Comparison of ENCODE assay signal across 8 cellular contexts in genomic region chr3:39260957-39261356, GRCh38. TPM values are rescaled to one million over a fixed set of nuclear protein-coding genes. Genes with fewer than 3 reads are reported as not detected.
DNase-seq lines count a peak whose midpoint lies in the region; ATAC-seq, FAIRE-seq and TF ChIP-seq lines count a peak whose summit lies in the region.

No MANE protein-coding gene starts in this region.

- H3K9me3 Mint-ChIP-seq in glutamatergic neuron (ENCODE audit: unreplicated experiment): no peaks in the 10 kb centered on the region

- no peak overlapping the region for H3K9ac ChIP-seq in GM12878 (ENCODE audit: control insufficient read depth, insufficient read depth, low read length)

- H3K4me1 ChIP-seq in GM12878 (ENCODE audit: control insufficient read depth, insufficient read depth, low read length) (peaks cover 16% of the 10 kb centered on the region), hepatocyte (ENCODE audit: insufficient read depth) (no peaks in the 10 kb centered on the region), spleen (peaks cover 0 to 83% (median 45%) of the 10 kb centered on the region in 6 donors)

- no peaks in the 10 kb centered on the region; the same call in 1 of the 2 replicates for H4K20me1 ChIP-seq in GM12878 (ENCODE audit: control insufficient read depth, insufficient read depth)
- H4K20me1 ChIP-seq in hepatocyte (ENCODE audit: insufficient read depth, poor library complexity, severe bottlenecking): no peaks in the 10 kb centered on the region

- peak; percentile 35 for TF ChIP-seq RAD21 in GM12878 (IDR thresholded peaks at IDR 0.05; ENCODE audit: insufficient read depth, low read depth, low read length)

- RAD21 ChIA-PET in GM12878 (lab: Charles Lee; ENCODE audit: unreplicated experiment): interaction anchor here (1.7 kb wide), 1 partner anchor 43 kb away, joined by 4 read pairs; no protein-coding TSS in a partner anchor

- POLR2A ChIA-PET in GM12878 (lab: Charles Lee): no interaction called here

- H3K27me3 ChIP-seq in GM12878 (replicated peaks in 1 of 2; ENCODE audit: control insufficient read depth in 2 of 2, insufficient read depth in 2 of 2, low read length in 1 of 2) (peaks cover 0 to 6% of the 10 kb centered on the region in 2 experiments; a peak in 2 of 4 replicates), hepatocyte (peaks cover 27% of the 10 kb centered on the region), spleen (replicated peaks in 1 of 7) (no peaks in the 10 kb centered on the region)

- H3K4me2 ChIP-seq in GM12878 (ENCODE audit: control insufficient read depth, insufficient read depth) (no peak overlapping the region), hepatocyte (no peak overlapping the region)

- SMC1A ChIA-PET in GM12878 (lab: Charles Lee; ENCODE audit: uncharacterized antibody, unreplicated experiment): interaction anchor here (0.8 to 2.0 kb wide), 2 partner anchors 27 to 45 kb away, joined by 3 to 8 read pairs; no protein-coding TSS in a partner anchor

- no peak for FAIRE-seq in GM12878 (lab: Jason Lieb, UNC)

- in situ Hi-C loops in SK-MEL-5 (cut with HindIII; ENCODE audit: low pct_unique_long_range_greater_than_20kb, low sequenced_read_pairs): no loop called here
- in situ Hi-C loops in GM12878 (cut with MboI): no loop called here

- peak in 2 of 3 experiments; percentile 29 to 38; a peak in 2 of 6 replicates for TF ChIP-seq CTCF in GM12878 (IDR thresholded peaks at IDR 0.05 in 2 of 3, conservative IDR thresholded peaks at IDR 0.05 in 1 of 3; ENCODE audit: control insufficient read depth in 2 of 3, extremely low read depth in 1 of 3, insufficient read depth in 1 of 3, low read depth in 3 of 3, low read length in 3 of 3)
- TF ChIP-seq CTCF in hepatocyte (IDR thresholded peaks at IDR 0.05; ENCODE audit: poor library complexity): peak; percentile 28
- TF ChIP-seq CTCF in spleen (IDR thresholded peaks at IDR 0.05 in 8 of 11, conservative IDR thresholded peaks at IDR 0.05 in 3 of 11): peak in 10 of 11 experiments; percentile 20 to 84 (median 56)
- no peak for TF ChIP-seq CTCF in glutamatergic neuron (IDR thresholded peaks at IDR 0.05; ENCODE audit: partially characterized antibody, unreplicated experiment)

- no peak overlapping the region for H3K4me3 Mint-ChIP-seq in glutamatergic neuron (ENCODE audit: unreplicated experiment)

- no peak for TF ChIP-seq EP300 in GM12878 (IDR thresholded peaks at IDR 0.05; ENCODE audit: borderline replicate concordance in 1 of 2, control insufficient read depth in 1 of 2, low read depth in 2 of 2, low read length in 2 of 2)

- no peak overlapping the region for H3K4me3 ChIP-seq in GM12878
- H3K4me3 ChIP-seq in hepatocyte: no peak overlapping the region
- H3K4me3 ChIP-seq in spleen: no peak overlapping the region

- no peak overlapping the region for H3K27ac ChIP-seq in GM12878 (ENCODE audit: control insufficient read depth, insufficient read depth)
- H3K27ac ChIP-seq in hepatocyte: no peak overlapping the region
- H3K27ac ChIP-seq in spleen: peak overlapping the region in 7 of 8 donors; percentile 21 to 82 (median 40)

- DNase-seq in AG20443 (ENCODE audit: low spot score): peak; percentile 97
- DNase-seq in HK-2 (ENCODE audit: unreplicated experiment): peak; percentile 0
- peak; percentile 73 for DNase-seq in SK-MEL-5 (ENCODE audit: low read depth, low spot score)
- DNase-seq in GM12878 (ENCODE audit: low read depth, low spot score): peak; percentile 27
- peak; percentile 69 for DNase-seq in hepatocyte (ENCODE audit: low spot score)
- peak; percentile 92 for DNase-seq in spleen
- no peak for DNase-seq in glutamatergic neuron

- H3K4me1 Mint-ChIP-seq in glutamatergic neuron (ENCODE audit: low read depth, unreplicated experiment): peaks cover 4% of the 10 kb centered on the region

- intact Hi-C loops in GM12878 (cut with micrococcal nuclease; ENCODE audit: unreplicated experiment): no loop called here
- intact Hi-C loops in spleen (cut with DNase I; ENCODE audit: low total_unique reads): no loop called here

- no peak overlapping the region for H3K27ac Mint-ChIP-seq in glutamatergic neuron (ENCODE audit: unreplicated experiment)

- no TSS peak for BruUV-seq in GM12878 (replicated peaks; lab: Mats Ljungman, UMichigan)

- TF ChIP-seq POLR2A in GM12878 (IDR thresholded peaks at IDR 0.05; ENCODE audit: low read depth, low read length) (no peak), spleen (IDR thresholded peaks at IDR 0.05) (no peak)

- H3K79me2 ChIP-seq in GM12878 (ENCODE audit: control insufficient read depth, insufficient read depth, low read length) (no peaks in the 10 kb centered on the region), hepatocyte (no peaks in the 10 kb centered on the region)

- H3K27me3 Mint-ChIP-seq in glutamatergic neuron (ENCODE audit: unreplicated experiment): peaks cover 2% of the 10 kb centered on the region

- H3K36me3 ChIP-seq in GM12878 (ENCODE audit: control insufficient read depth in 2 of 2, insufficient read depth in 2 of 2, low read length in 1 of 2) (no peaks in the 10 kb centered on the region), hepatocyte (replicated peaks; ENCODE audit: insufficient read depth, low read depth) (no peaks in the 10 kb centered on the region), spleen (no peaks in the 10 kb centered on the region)

- CTCF ChIA-PET in GM12878 (lab: Yijun Ruan, JAX): interaction anchor here (1.0 to 3.9 kb wide), 2 partner anchors 27 to 71 kb away, joined by 3 to 25 read pairs; no protein-coding TSS in a partner anchor

- H3K9me2 ChIP-seq in hepatocyte (replicated peaks; ENCODE audit: insufficient read depth): no peaks in the 10 kb centered on the region

- peaks cover 5% of the 10 kb centered on the region for H3K36me3 Mint-ChIP-seq in glutamatergic neuron (ENCODE audit: unreplicated experiment)

- H2AFZ ChIP-seq in GM12878 (ENCODE audit: control insufficient read depth, low read depth, low read length) (no peak overlapping the region), hepatocyte (no peak overlapping the region)

- H3K9me3 ChIP-seq in GM12878 (replicated peaks; ENCODE audit: control insufficient read depth, insufficient read depth, low read length) (no peaks in the 10 kb centered on the region), hepatocyte (ENCODE audit: low read depth) (no peaks in the 10 kb centered on the region), spleen (no peaks in the 10 kb centered on the region)

- peak; percentile 78 for ATAC-seq in GM18868 (IDR thresholded peaks at IDR 0.05; ENCODE audit: unreplicated experiment)
- ATAC-seq in GM12878: peak; percentile 84

- WGBS in GM12878 (ENCODE audit: insufficient coverage, insufficient replicate concordance, low lambda C conversion rate, missing lambda C conversion rate): under 1% methylated on average over 7 of the region's 7 CpGs
- WGBS in hepatocyte (ENCODE audit: low lambda C conversion rate, missing lambda C conversion rate): 46% methylated on average over 7 of the region's 7 CpGs
- 7 to 10% (median 7%) methylated on average over 7 of the region's 7 CpGs for WGBS in spleen, 5 donors

TF ChIP-seq in GM12878, 131 proteins besides CTCF, POLR2A, EP300 and RAD21 (continues in another document):
- TF ChIP-seq ATF7 (IDR thresholded peaks at IDR 0.05; ENCODE audit: low read depth) (peak; percentile 63), MEF2A (IDR thresholded peaks at IDR 0.05; ENCODE audit: insufficient read depth, low read depth, low read length) (peak; percentile 86; the same call in 1 of the 2 replicates), STAT3 (IDR thresholded peaks at IDR 0.05; ENCODE audit: low read depth, low read length) (no peak), SREBF2 (IDR thresholded peaks at IDR 0.05; ENCODE audit: low read length) (no peak), ZNF622 (IDR thresholded peaks at IDR 0.05) (no peak), RFX5 (IDR thresholded peaks at IDR 0.05; ENCODE audit: low read depth, low read length) (no peak), RELB (IDR thresholded peaks at IDR 0.05; ENCODE audit: low read depth) (no peak), MTA3 (IDR thresholded peaks at IDR 0.05; ENCODE audit: borderline replicate concordance, low read length) (no peak)

RNA-seq across cellular contexts. Expression of gene CX3CR1, which starts 18.9 kb away (rescaled TPM):
- not detected in 2 replicates for total RNA-seq in SK-MEL-5 (2014; rRNA removed; shearing (Covaris generic))
- not detected in 2 replicates for polyA plus RNA-seq in SK-MEL-5 (2015; cell fraction: cytosol; rRNA removed)
- polyA plus RNA-seq in SK-MEL-5 (2015; cell fraction: nucleus; rRNA removed): not detected in 2 replicates
- not detected in 2 replicates for total RNA-seq in GM12878 (2013; cell fraction: nucleolus; rRNA removed)
- 0.11 and 0.16 TPM in 2 replicates for total RNA-seq in GM12878 (2014; rRNA removed)
- total RNA-seq in GM12878 (2014; rRNA removed; fragmentation: Illumina TruSeq; extraction: Trizol): 0.09 and 0.18 TPM in 2 replicates
- total RNA-seq in GM12878 (2021): 0.08 and 0.23 TPM in 2 replicates
- polyA plus RNA-seq in GM12878 (2011; ENCODE audit: low read depth): not detected
- polyA plus RNA-seq in GM12878 (2011; rRNA removed): 0.45 and 0.53 TPM in 2 replicates
- polyA plus RNA-seq in GM12878 (2011; cell fraction: cytosol; rRNA removed): 0.35 and 0.48 TPM in 2 replicates
- polyA plus RNA-seq in GM12878 (2011; cell fraction: nucleus; rRNA removed): 0.28 and 0.31 TPM in 2 replicates
- not detected in 2 replicates for polyA plus RNA-seq in GM12878 (2012)
- polyA plus RNA-seq in GM12878 (2014; fragmentation: Illumina TruSeq; extraction: Trizol): 0.16 and 0.21 TPM in 2 replicates
- under 1 TPM; 0.05 to 0.09 TPM for polyA plus RNA-seq in GM12878 (2014; fragmentation: Nextera tagmentation; extraction: Ambion mirVana)
- 0.09 and 0.12 TPM in 2 replicates for polyA plus RNA-seq in GM12878 (2014; rRNA removed)
- under 1 TPM; 0.09 to 0.53 TPM for polyA plus RNA-seq in GM12878 (2016; fragmentation: Nextera tagmentation; extraction: Ambion mirVana)
- 0.15 and 0.46 TPM in 2 replicates for polyA minus RNA-seq in GM12878 (2011; rRNA and poly(A)+ RNA removed)
- polyA minus RNA-seq in GM12878 (2011; cell fraction: cytosol; rRNA and poly(A)+ RNA removed): not detected in 2 replicates
- 0.10 TPM in 1 of 2 replicates, not detected in the other for polyA minus RNA-seq in GM12878 (2011; cell fraction: nucleus; rRNA and poly(A)+ RNA removed)
- 0.28 and 0.70 TPM in 2 replicates for total RNA-seq in hepatocyte
- 1.3 TPM in 1 of 2 replicates, not detected in the other for polyA plus RNA-seq in hepatocyte
- total RNA-seq in spleen: 10 to 100 TPM in 2 of 7 donors, 1 to 10 TPM in 5; 5.1 to 15.0 (median 7.2) TPM
- polyA plus RNA-seq in spleen: under 1 TPM; 0.09 to 0.80 (median 0.35) TPM
- total RNA-seq in glutamatergic neuron (ENCODE audit: unreplicated experiment): not detected

Comparison
In these comparisons a context has a peak if more than half of its experiments do, and no peak if none do; other contexts are left out.
1. H3K27ac ChIP-seq: peak in spleen (7 of 8); none in GM12878 (single experiment) and hepatocyte (single experiment).